Comparison of ENCODE assay signal across 8 cellular contexts in genomic region chr17:6443692-6444572, GRCh38. TPM values are rescaled to one million over a fixed set of nuclear protein-coding genes. Genes with fewer than 3 reads are reported as not detected.
A peak's percentile ranks its signal among the peaks of the same experiment; 100 is the strongest.
DNase-seq lines count a peak whose midpoint lies in the region; ATAC-seq, FAIRE-seq and TF ChIP-seq lines count a peak whose summit lies in the region.

A gene with protein sequence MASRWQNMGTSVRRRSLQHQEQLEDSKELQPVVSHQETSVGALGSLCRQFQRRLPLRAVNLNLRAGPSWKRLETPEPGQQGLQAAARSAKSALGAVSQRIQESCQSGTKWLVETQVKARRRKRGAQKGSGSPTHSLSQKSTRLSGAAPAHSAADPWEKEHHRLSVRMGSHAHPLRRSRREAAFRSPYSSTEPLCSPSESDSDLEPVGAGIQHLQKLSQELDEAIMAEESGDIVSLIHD (plus strand): TSS chr17:6444455. CDS start chr17:6445111, 656 bp downstream.

- H3K9me3 ChIP-seq in kidney (ENCODE audit: control insufficient read depth in 1 of 2, low read length in 2 of 2): no peaks in the 10 kb centered on the region

- peak within 1 kb of the TSS in 1 of 2 donors; percentile 12 for H3K9ac ChIP-seq in kidney (ENCODE audit: low read length in 2 of 2)

- H3K4me1 ChIP-seq in kidney (ENCODE audit: control insufficient read depth in 1 of 2, insufficient read depth in 1 of 2, low read depth in 1 of 2, low read length in 2 of 2): peaks cover 0 to 8% of the 10 kb centered on the region in 2 donors

- H3K27me3 Mint-ChIP-seq in central memory CD8-positive, alpha-beta T cell: peaks cover 18% of the 10 kb centered on the region

- DNase-seq in NCI-H2196 (lab: John Stamatoyannopoulos, UW; ENCODE audit: unreplicated experiment): peak; percentile 89
- DNase-seq in activated CD4-positive, CD25-positive, alpha-beta regulatory T cell treated with anti-CD3 and anti-CD28 coated beads, Interleukin-2, amount 50 U/mL, for 16 hours (ENCODE audit: low read depth, low spot score): peak; percentile 84
- DNase-seq in central memory CD8-positive, alpha-beta T cell (ENCODE audit: low spot score in 2 of 2): peak; percentile 74 to 75
- peak; percentile 97 for DNase-seq in kidney
- DNase-seq in stimulated activated CD4-positive, alpha-beta T cell treated with anti-CD3 and anti-CD28 coated beads, Interleukin-12 subunit alpha, Interleukin-12 subunit beta, amount 100 ng/mL, for 48 hours (ENCODE audit: low read depth in 2 of 3, low spot score in 1 of 3): peak; percentile 89 to 93 (median 93)

- peak; percentile 52 for ATAC-seq in GM18858 (IDR thresholded peaks at IDR 0.05; ENCODE audit: unreplicated experiment)
- ATAC-seq in HG03095 (IDR thresholded peaks at IDR 0.05; ENCODE audit: unreplicated experiment): peak; percentile 74
- ATAC-seq in central memory CD8-positive, alpha-beta T cell (replicated peaks; ENCODE audit: extremely low read depth, poor library complexity, severe bottlenecking): peak; percentile 96

- H3K36me3 Mint-ChIP-seq in central memory CD8-positive, alpha-beta T cell (ENCODE audit: insufficient read depth): peaks cover 9% of the 10 kb centered on the region

- no peaks in the 10 kb centered on the region for H3K36me3 ChIP-seq in kidney (ENCODE audit: control insufficient read depth in 1 of 2, insufficient read depth in 2 of 2, low read length in 2 of 2)

- H3K27ac ChIP-seq in kidney (ENCODE audit: low read depth in 2 of 2, low read length in 2 of 2): no peak within 1 kb of the TSS

- intact Hi-C loops in kidney (cut with DNase I): no loop called here

- FAIRE-seq in A204.1 (lab: Jason Lieb, UNC): peak; percentile 88
- no peak for FAIRE-seq in kidney (lab: Jason Lieb, UNC)

- H3K9me3 Mint-ChIP-seq in central memory CD8-positive, alpha-beta T cell: no peaks in the 10 kb centered on the region

- H3K4me3 Mint-ChIP-seq in central memory CD8-positive, alpha-beta T cell: peak within 1 kb of the TSS; percentile 80

- peak within 1 kb of the TSS; percentile 80 for H3K27ac Mint-ChIP-seq in central memory CD8-positive, alpha-beta T cell (ENCODE audit: low read depth)

- peak within 1 kb of the TSS; percentile 56 to 67 for H3K4me3 ChIP-seq in kidney (ENCODE audit: low read length in 2 of 2)

- no peak for TF ChIP-seq CTCF in kidney (IDR thresholded peaks at IDR 0.05; ENCODE audit: borderline replicate concordance, extremely low read depth, insufficient read depth)

- H3K4me1 Mint-ChIP-seq in central memory CD8-positive, alpha-beta T cell: peaks cover 16% of the 10 kb centered on the region

RNA-seq across cellular contexts. Expression of the gene that starts here (rescaled TPM):
- 1.7 TPM for total RNA-seq in kidney
- not detected for polyA plus RNA-seq in kidney (ENCODE audit: insufficient read depth, low read depth, low replicate concordance)
